In the genomic region with DNA sequence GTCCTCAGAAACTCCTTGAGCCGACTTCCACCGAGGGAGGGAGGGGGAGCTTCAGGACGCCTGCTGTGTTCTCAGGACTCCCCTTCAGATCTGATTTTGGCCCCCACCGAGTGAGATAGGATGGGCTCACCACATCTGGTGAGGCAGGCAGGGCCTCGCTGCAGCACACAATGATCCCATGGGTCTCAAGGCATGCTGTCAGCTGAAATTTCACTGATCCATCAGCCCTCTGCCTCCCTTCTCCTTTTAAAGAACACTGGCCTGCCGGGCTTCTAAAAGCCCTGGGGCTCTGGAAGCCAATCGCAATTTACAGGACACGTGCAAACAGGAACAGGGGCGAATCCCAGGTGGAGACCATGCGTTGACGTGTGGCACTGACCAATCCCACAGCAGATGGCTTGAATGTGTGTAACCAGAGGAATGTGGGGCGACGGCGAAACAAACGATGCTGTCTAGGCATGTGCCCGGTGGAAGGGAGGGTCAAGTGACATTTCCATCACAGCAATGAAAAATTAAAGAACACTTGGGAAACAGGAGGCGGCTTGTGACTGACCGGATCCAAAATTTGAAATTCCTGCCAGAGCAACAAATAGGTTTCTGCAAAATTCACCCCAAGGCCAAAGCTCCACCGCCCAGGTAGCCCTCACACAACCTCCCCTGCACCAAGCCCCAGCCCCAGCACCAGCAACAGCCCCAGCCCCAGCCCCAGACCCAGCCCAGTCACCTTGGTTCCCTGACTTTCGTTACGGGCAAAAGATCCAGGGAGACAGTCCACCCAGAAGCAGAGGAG, we compare ENCODE assay signal across 8 cellular contexts.
DNase-seq lines count a peak whose midpoint lies in the region; ATAC-seq and TF ChIP-seq lines count a peak whose summit lies in the region.

No MANE protein-coding gene starts in this region.

- no peak for TF ChIP-seq CTCF in osteoblast (IDR thresholded peaks at IDR 0.05; ENCODE audit: extremely low read depth, low read depth, low read length)

- peak overlapping the region; percentile 15 for H3K4me3 ChIP-seq in endocrine pancreas (ENCODE audit: control insufficient read depth, insufficient read depth, low read length)
- peak overlapping the region; percentile 69 for H3K4me3 ChIP-seq in osteoblast (ENCODE audit: insufficient read depth, low read length)

- H3K4me1 ChIP-seq in endocrine pancreas (ENCODE audit: control insufficient read depth, insufficient read depth, low read length): no peaks in the 10 kb centered on the region
- peaks cover 22% of the 10 kb centered on the region for H3K4me1 ChIP-seq in osteoblast (ENCODE audit: insufficient read depth, low read length)

- no peak overlapping the region for H3K27ac ChIP-seq in osteoblast (ENCODE audit: low read depth, low read length)

- H2AFZ ChIP-seq in osteoblast (ENCODE audit: low read length): peak overlapping the region; percentile 74

- no peak for ATAC-seq in HG02840 (IDR thresholded peaks at IDR 0.05; ENCODE audit: low FRiP score, unreplicated experiment)

- H3K9ac ChIP-seq in endocrine pancreas (ENCODE audit: control insufficient read depth, insufficient read depth, low read length): peak overlapping the region; percentile 56

- H3K4me2 ChIP-seq in osteoblast (ENCODE audit: insufficient read depth, low read length): peak overlapping the region; percentile 81

- no peaks in the 10 kb centered on the region for H3K79me2 ChIP-seq in osteoblast (ENCODE audit: insufficient read depth, low read length)

- DNase-seq in Daoy (ENCODE audit: low read depth): peak; percentile 92
- DNase-seq in NCI-H526 (lab: John Stamatoyannopoulos, UW): peak; percentile 47 to 63
- DNase-seq in osteoblast (ENCODE audit: insufficient read length, low spot score, missing footprints): peak; percentile 47
- DNase-seq in NCI-H1694 (lab: John Stamatoyannopoulos, UW): no peak
- no peak for DNase-seq in NCI-H2107 (lab: John Stamatoyannopoulos, UW)
- no peak for DNase-seq in effector CD4-positive, alpha-beta T cell

- H3K27me3 ChIP-seq in endocrine pancreas (ENCODE audit: control insufficient read depth, insufficient read depth, low read length): no peaks in the 10 kb centered on the region
- H3K27me3 ChIP-seq in osteoblast (ENCODE audit: insufficient read depth, low read length): peaks cover 28% of the 10 kb centered on the region

- H3K9me3 ChIP-seq in endocrine pancreas (ENCODE audit: control insufficient read depth, low read length): no peaks in the 10 kb centered on the region
- H3K9me3 ChIP-seq in osteoblast (ENCODE audit: low read depth, low read length): no peaks in the 10 kb centered on the region

- H3K36me3 ChIP-seq in endocrine pancreas (ENCODE audit: control insufficient read depth, insufficient read depth, low read length) (no peaks in the 10 kb centered on the region), osteoblast (ENCODE audit: insufficient read depth, low read length) (no peaks in the 10 kb centered on the region)

- H4K20me1 ChIP-seq in osteoblast (ENCODE audit: insufficient read depth, low read length): no peaks in the 10 kb centered on the region

Comparison
In these comparisons a context has a peak if more than half of its experiments do, and no peak if none do; other contexts are left out.
1. DNase-seq: peak in Daoy (single experiment), NCI-H526 (2 of 2) and osteoblast (single experiment); none in NCI-H1694 (single experiment), NCI-H2107 (single experiment) and effector CD4-positive, alpha-beta T cell (single experiment).